42 cellular contexts compared by ENCODE assay signal in the genomic region with DNA sequence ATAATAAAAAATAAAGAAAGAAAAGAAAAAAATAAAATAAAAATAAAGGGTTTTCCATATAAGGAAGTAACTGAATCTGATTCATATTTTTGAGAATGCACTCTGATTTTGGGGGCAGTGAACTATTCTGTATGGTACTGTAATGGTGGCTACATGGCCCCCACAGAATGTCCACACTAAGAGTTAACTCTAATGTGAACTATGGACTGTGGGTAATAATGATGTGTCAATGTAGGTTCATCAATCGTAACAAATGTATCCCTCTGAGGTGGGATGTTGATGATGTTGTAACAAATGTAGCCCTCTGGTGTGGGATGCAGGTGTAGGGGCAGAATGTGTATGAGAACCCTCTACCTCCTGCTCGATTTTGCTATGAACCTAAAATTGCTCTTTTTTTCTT. TPM values are rescaled to one million over a fixed set of nuclear protein-coding genes. Genes with fewer than 3 reads are reported as not detected.
"Had no signal": no experiment of that assay in that cellular context is flagged by ENCODE, and none has a peak within 500 bp of the region (broad histone marks: within the 10 kb centered on the region; RNA-seq: fewer than 3 reads in every experiment).

No MANE protein-coding gene starts in this region.

- H3K4me1 Mint-ChIP-seq: activated naive CD4-positive, alpha-beta T cell treated with anti-CD3 and anti-CD28 coated beads, Interleukin-2, amount 10 ng/mL, durations not matched to agents 7 days and 5 days; activated naive CD4-positive, alpha-beta T cell treated with anti-CD3 and anti-CD28 coated beads, Interleukin-2, amount 50 U/mL, for 24 hours; activated naive CD8-positive, alpha-beta T cell treated with anti-CD3 and anti-CD28 coated beads for 36 hours; activated naive CD8-positive, alpha-beta T cell treated with anti-CD3 and anti-CD28 coated beads, Interleukin-2, amount 10 ng/mL, durations not matched to agents 7 days and 5 days; activated naive CD8-positive, alpha-beta T cell treated with anti-CD3 and anti-CD28 coated beads, Interleukin-2, amount 50 U/mL, for 24 hours; activated T-helper 17 cell treated with anti-CD3 and anti-CD28 coated beads, Interleukin-2, amount 50 U/mL, for 72 hours; central memory CD8-positive, alpha-beta T cell had no signal

- H3K4me3 Mint-ChIP-seq: activated naive CD4-positive, alpha-beta T cell treated with anti-CD3 and anti-CD28 coated beads for 36 hours; activated naive CD4-positive, alpha-beta T cell treated with anti-CD3 and anti-CD28 coated beads, Interleukin-2, amount 10 ng/mL, durations not matched to agents 7 days and 5 days; activated naive CD4-positive, alpha-beta T cell treated with anti-CD3 and anti-CD28 coated beads, Interleukin-2, amount 50 U/mL, for 24 hours; activated naive CD8-positive, alpha-beta T cell; activated naive CD8-positive, alpha-beta T cell treated with anti-CD3 and anti-CD28 coated beads for 36 hours; activated naive CD8-positive, alpha-beta T cell treated with anti-CD3 and anti-CD28 coated beads, Interleukin-2, amount 10 ng/mL, durations not matched to agents 7 days and 5 days; activated naive CD8-positive, alpha-beta T cell treated with anti-CD3 and anti-CD28 coated beads, Interleukin-2, amount 50 U/mL, for 24 hours; activated T-cell treated with anti-CD3 and anti-CD28 coated beads, Interleukin-2, amount 50 U/mL, for 24 hours; activated T-cell treated with anti-CD3 and anti-CD28 coated beads, Interleukin-2, amount 50 U/mL, for 4 hours; activated T-cell treated with anti-CD3 and anti-CD28 coated beads, Interleukin-2, amount 50 U/mL, for 72 hours; activated T-helper 1 cell treated with anti-CD3 and anti-CD28 coated beads, Interleukin-12 subunit alpha, Interleukin-12 subunit beta, Interleukin-2, Interleukin-4 antibody, amounts not matched to agents 30 ng/mL and 10 ng/mL and 1 ng/mL, durations not matched to agents 14 hours and 24 hours and 36 hours; activated T-helper 17 cell treated with anti-CD3 and anti-CD28 coated beads, Interleukin-2, amount 50 U/mL, for 72 hours; brain; central memory CD8-positive, alpha-beta T cell had no signal

- ATAC-seq: activated naive CD4-positive, alpha-beta T cell treated with anti-CD3 and anti-CD28 coated beads, Interleukin-2, amount 50 U/mL, for 72 hours; activated naive CD8-positive, alpha-beta T cell treated with anti-CD3 and anti-CD28 coated beads, Interleukin-2, amount 50 U/mL, for 24 hours; activated T-cell treated with anti-CD3 and anti-CD28 coated beads, Interleukin-2, amount 50 U/mL, for 4 hours; activated T-cell treated with anti-CD3 and anti-CD28 coated beads, Interleukin-2, amount 50 U/mL, for 72 hours; activated T-helper 17 cell treated with anti-CD3 and anti-CD28 coated beads, Interleukin-2, amount 50 U/mL, for 72 hours; body of pancreas had no signal

- H3K4me1 ChIP-seq: adrenal gland, ascending aorta, breast epithelium had no signal

- H3K27me3 ChIP-seq: adrenal gland, ascending aorta, body of pancreas, brain microvascular endothelial cell, breast epithelium, cardiac muscle cell had no signal

- H3K27me3 Mint-ChIP-seq: activated naive CD4-positive, alpha-beta T cell treated with anti-CD3 and anti-CD28 coated beads, Interleukin-2, amount 50 U/mL, for 24 hours; activated naive CD8-positive, alpha-beta T cell treated with anti-CD3 and anti-CD28 coated beads for 36 hours; activated naive CD8-positive, alpha-beta T cell treated with anti-CD3 and anti-CD28 coated beads, Interleukin-2, amount 50 U/mL, for 24 hours; activated T-helper 17 cell treated with anti-CD3 and anti-CD28 coated beads, Interleukin-2, amount 50 U/mL, for 72 hours had no signal

- H3K9me3 Mint-ChIP-seq: activated naive CD4-positive, alpha-beta T cell treated with anti-CD3 and anti-CD28 coated beads for 36 hours; activated naive CD4-positive, alpha-beta T cell treated with anti-CD3 and anti-CD28 coated beads, Interleukin-2, amount 10 ng/mL, durations not matched to agents 7 days and 5 days; activated naive CD4-positive, alpha-beta T cell treated with anti-CD3 and anti-CD28 coated beads, Interleukin-2, amount 50 U/mL, for 24 hours; activated naive CD4-positive, alpha-beta T cell treated with anti-CD3 and anti-CD28 coated beads, Interleukin-2, amount 50 U/mL, for 72 hours; activated naive CD8-positive, alpha-beta T cell treated with anti-CD3 and anti-CD28 coated beads for 36 hours; activated naive CD8-positive, alpha-beta T cell treated with anti-CD3 and anti-CD28 coated beads, Interleukin-2, amount 10 ng/mL, durations not matched to agents 7 days and 5 days; activated naive CD8-positive, alpha-beta T cell treated with anti-CD3 and anti-CD28 coated beads, Interleukin-2, amount 50 U/mL, for 24 hours; activated T-cell treated with anti-CD3 and anti-CD28 coated beads, Interleukin-2, amount 50 U/mL, for 24 hours; activated T-cell treated with anti-CD3 and anti-CD28 coated beads, Interleukin-2, amount 50 U/mL, for 4 hours; activated T-cell treated with anti-CD3 and anti-CD28 coated beads, Interleukin-2, amount 50 U/mL, for 72 hours; activated T-helper 1 cell treated with anti-CD3 and anti-CD28 coated beads, Interleukin-12 subunit alpha, Interleukin-12 subunit beta, Interleukin-2, Interleukin-4 antibody, amounts not matched to agents 30 ng/mL and 10 ng/mL and 1 ng/mL, durations not matched to agents 14 hours and 24 hours and 36 hours; activated T-helper 17 cell treated with anti-CD3 and anti-CD28 coated beads, Interleukin-2, amount 50 U/mL, for 72 hours; activated T-helper 2 cell treated with anti-CD3 and anti-CD28 coated beads, Interferon-gamma antibody, Interleukin-2, Interleukin-4, amounts not matched to agents 10 μg/mL and 5 μg/mL and 100 μg/mL, durations not matched to agents 14 hours and 24 hours and 36 hours; central memory CD8-positive, alpha-beta T cell had no signal

- H3K36me3 Mint-ChIP-seq: activated naive CD4-positive, alpha-beta T cell treated with anti-CD3 and anti-CD28 coated beads, Interleukin-2, amount 10 ng/mL, durations not matched to agents 7 days and 5 days; activated naive CD4-positive, alpha-beta T cell treated with anti-CD3 and anti-CD28 coated beads, Interleukin-2, amount 50 U/mL, for 24 hours; activated naive CD4-positive, alpha-beta T cell treated with anti-CD3 and anti-CD28 coated beads, Interleukin-2, amount 50 U/mL, for 72 hours; activated naive CD8-positive, alpha-beta T cell; activated naive CD8-positive, alpha-beta T cell treated with anti-CD3 and anti-CD28 coated beads for 36 hours; activated naive CD8-positive, alpha-beta T cell treated with anti-CD3 and anti-CD28 coated beads, Interleukin-2, amount 10 ng/mL, durations not matched to agents 7 days and 5 days; brain had no signal

- H3K27ac ChIP-seq: adrenal gland, ascending aorta, body of pancreas, brain microvascular endothelial cell, breast epithelium, cardiac muscle cell had no signal

- DNase-seq: activated effector memory CD4-positive, alpha-beta T cell treated with anti-CD3 and anti-CD28 coated beads, Interleukin-2, amount 50 U/mL, for 16 hours; activated effector memory CD4-positive, alpha-beta T cell treated with Interleukin-2 at 50 U/mL for 16 hours; activated gamma-delta T cell; activated gamma-delta T cell treated with Interleukin-2 at 50 U/mL for 16 hours; activated naive CD4-positive, alpha-beta T cell; activated naive CD4-positive, alpha-beta T cell treated with anti-CD3 and anti-CD28 coated beads for 36 hours; activated naive CD4-positive, alpha-beta T cell treated with anti-CD3 and anti-CD28 coated beads, Interleukin-2, amount 10 ng/mL, durations not matched to agents 7 days and 5 days; activated naive CD4-positive, alpha-beta T cell treated with anti-CD3 and anti-CD28 coated beads, Interleukin-2, amount 50 U/mL, for 16 hours; activated naive CD4-positive, alpha-beta T cell treated with Interleukin-2 at 50 U/mL for 16 hours; activated naive CD8-positive, alpha-beta T cell treated with anti-CD3 and anti-CD28 coated beads for 36 hours; activated naive CD8-positive, alpha-beta T cell treated with anti-CD3 and anti-CD28 coated beads, Interleukin-2, amount 10 ng/mL, durations not matched to agents 7 days and 5 days; activated naive CD8-positive, alpha-beta T cell treated with anti-CD3 and anti-CD28 coated beads, Interleukin-2, amount 50 U/mL, for 24 hours; activated T-cell treated with anti-CD3 and anti-CD28 coated beads, Interleukin-2, amount 50 U/mL, for 24 hours; activated T-cell treated with anti-CD3 and anti-CD28 coated beads, Interleukin-2, amount 50 U/mL, for 4 hours; activated T-cell treated with anti-CD3 and anti-CD28 coated beads, Interleukin-2, amount 50 U/mL, for 48 hours; activated T-cell treated with anti-CD3 and anti-CD28 coated beads, Interleukin-2, amount 50 U/mL, for 72 hours; adrenal gland; amniotic stem cell; amygdala; anterior cingulate cortex; aorta; body of pancreas; brain microvascular endothelial cell; caudate nucleus; central memory CD4-positive, alpha-beta T cell; cerebellar nuclear complex had no signal

- H3K36me3 ChIP-seq: adrenal gland, ascending aorta, brain microvascular endothelial cell, breast epithelium, cardiac muscle cell had no signal

- H3K4me3 ChIP-seq: adrenal gland, ascending aorta, body of pancreas, breast epithelium, cardiac muscle cell had no signal

- FAIRE-seq: astrocyte, bronchial epithelial cell had no signal

- H3K27ac Mint-ChIP-seq: activated naive CD4-positive, alpha-beta T cell treated with anti-CD3 and anti-CD28 coated beads for 36 hours; activated naive CD4-positive, alpha-beta T cell treated with anti-CD3 and anti-CD28 coated beads, Interleukin-2, amount 10 ng/mL, durations not matched to agents 7 days and 5 days; activated naive CD4-positive, alpha-beta T cell treated with anti-CD3 and anti-CD28 coated beads, Interleukin-2, amount 50 U/mL, for 24 hours; activated naive CD4-positive, alpha-beta T cell treated with anti-CD3 and anti-CD28 coated beads, Interleukin-2, amount 50 U/mL, for 72 hours; activated naive CD8-positive, alpha-beta T cell; activated naive CD8-positive, alpha-beta T cell treated with anti-CD3 and anti-CD28 coated beads for 36 hours; activated naive CD8-positive, alpha-beta T cell treated with anti-CD3 and anti-CD28 coated beads, Interleukin-2, amount 10 ng/mL, durations not matched to agents 7 days and 5 days; activated naive CD8-positive, alpha-beta T cell treated with anti-CD3 and anti-CD28 coated beads, Interleukin-2, amount 50 U/mL, for 24 hours; activated T-cell treated with anti-CD3 and anti-CD28 coated beads, Interleukin-2, amount 50 U/mL, for 24 hours; activated T-cell treated with anti-CD3 and anti-CD28 coated beads, Interleukin-2, amount 50 U/mL, for 72 hours; activated T-helper 1 cell treated with anti-CD3 and anti-CD28 coated beads, Interleukin-12 subunit alpha, Interleukin-12 subunit beta, Interleukin-2, Interleukin-4 antibody, amounts not matched to agents 30 ng/mL and 10 ng/mL and 1 ng/mL, durations not matched to agents 14 hours and 24 hours and 36 hours; activated T-helper 17 cell treated with anti-CD3 and anti-CD28 coated beads, Interleukin-2, amount 50 U/mL, for 72 hours; activated T-helper 2 cell treated with anti-CD3 and anti-CD28 coated beads, Interferon-gamma antibody, Interleukin-2, Interleukin-4, amounts not matched to agents 10 μg/mL and 5 μg/mL and 100 μg/mL, durations not matched to agents 14 hours and 24 hours and 36 hours; brain had no signal

- H3K9me3 ChIP-seq: adrenal gland, ascending aorta, body of pancreas, breast epithelium had no signal

RNA-seq across cellular contexts. Expression of a gene that starts 42.2 kb away (rescaled TPM):
- total RNA-seq: activated naive CD4-positive, alpha-beta T cell treated with anti-CD3 and anti-CD28 coated beads for 36 hours; activated naive CD4-positive, alpha-beta T cell treated with anti-CD3 and anti-CD28 coated beads, Interleukin-2, amount 50 U/mL, for 72 hours; activated naive CD8-positive, alpha-beta T cell treated with anti-CD3 and anti-CD28 coated beads for 36 hours; activated naive CD8-positive, alpha-beta T cell treated with anti-CD3 and anti-CD28 coated beads, Interleukin-2, amount 10 ng/mL, durations not matched to agents 7 days and 5 days; activated T-cell treated with anti-CD3 and anti-CD28 coated beads, Interleukin-2, amount 50 U/mL, for 4 hours; activated T-cell treated with anti-CD3 and anti-CD28 coated beads, Interleukin-2, amount 50 U/mL, for 72 hours; activated T-helper 1 cell treated with anti-CD3 and anti-CD28 coated beads, Interleukin-12 subunit alpha, Interleukin-12 subunit beta, Interleukin-2, Interleukin-4 antibody, amounts not matched to agents 30 ng/mL and 10 ng/mL and 1 ng/mL, durations not matched to agents 14 hours and 24 hours and 36 hours; activated T-helper 17 cell treated with anti-CD3 and anti-CD28 coated beads, Interleukin-2, amount 50 U/mL, for 72 hours; activated T-helper 2 cell treated with anti-CD3 and anti-CD28 coated beads, Interferon-gamma antibody, Interleukin-2, Interleukin-4, amounts not matched to agents 10 μg/mL and 5 μg/mL and 100 μg/mL, durations not matched to agents 14 hours and 24 hours and 36 hours; adrenal gland; aorta; ascending aorta; astrocyte; body of pancreas; cardiac muscle cell; cardiac septum; cerebellum; chondrocyte had no signal
- polyA plus RNA-seq: cardiac muscle cell had no signal

RNA-seq across cellular contexts. Expression of a gene that starts 56.9 kb away (rescaled TPM):
- total RNA-seq: activated naive CD4-positive, alpha-beta T cell treated with anti-CD3 and anti-CD28 coated beads for 36 hours; activated naive CD8-positive, alpha-beta T cell treated with anti-CD3 and anti-CD28 coated beads, Interleukin-2, amount 10 ng/mL, durations not matched to agents 7 days and 5 days; activated T-helper 1 cell treated with anti-CD3 and anti-CD28 coated beads, Interleukin-12 subunit alpha, Interleukin-12 subunit beta, Interleukin-2, Interleukin-4 antibody, amounts not matched to agents 30 ng/mL and 10 ng/mL and 1 ng/mL, durations not matched to agents 14 hours and 24 hours and 36 hours; activated T-helper 2 cell treated with anti-CD3 and anti-CD28 coated beads, Interferon-gamma antibody, Interleukin-2, Interleukin-4, amounts not matched to agents 10 μg/mL and 5 μg/mL and 100 μg/mL, durations not matched to agents 14 hours and 24 hours and 36 hours; adrenal gland; aorta; ascending aorta; body of pancreas; cardiac muscle cell; cardiac septum; cerebellum had no signal
- polyA plus RNA-seq: aorta, cardiac muscle cell had no signal
